Comparison of ENCODE assay signal across 25 cellular contexts in genomic region chr1:26552720-26553119, GRCh38. TPM values are rescaled to one million over a fixed set of nuclear protein-coding genes. Genes with fewer than 3 reads are reported as not detected.
DNase-seq lines count a peak whose midpoint lies in the region; ATAC-seq and TF ChIP-seq lines count a peak whose summit lies in the region.
"Had no signal": no experiment of that assay in that cellular context is flagged by ENCODE, and none has a peak within 500 bp of the region (broad histone marks: within the 10 kb centered on the region; RNA-seq: fewer than 3 reads in every experiment).

No MANE protein-coding gene starts in this region.

- no peaks in the 10 kb centered on the region for H3K9me3 Mint-ChIP-seq in activated CD8-positive, alpha-beta T cell treated with anti-CD3 and anti-CD28 coated beads for 36 hours
- H3K9me3 Mint-ChIP-seq in activated CD8-positive, alpha-beta T cell treated with anti-CD3 and anti-CD28 coated beads, Interleukin-2, amount 10 ng/mL, durations not matched to agents 7 days and 5 days (ENCODE audit: insufficient read depth) = no peaks in the 10 kb centered on the region
- H3K9me3 Mint-ChIP-seq in dendritic cell treated with granulocyte-macrophage colony-stimulating factor and Interleukin-4, amounts not matched to agents 40 ng/mL and 50 ng/mL, for 4 days = no peaks in the 10 kb centered on the region
- H3K9me3 Mint-ChIP-seq: CD4-positive, alpha-beta memory T cell; GM23338; H9 had no signal

- CTCF ChIA-PET in activated CD8-positive, alpha-beta T cell treated with anti-CD3 and anti-CD28 coated beads for 36 hours (lab: Charles Lee) = interaction anchor here (0.7 to 2.3 kb wide), 6 partner anchors 11 to 257 kb away, joined by 3 to 9 read pairs (median 4); no protein-coding TSS in a partner anchor
- CTCF ChIA-PET in activated CD8-positive, alpha-beta T cell treated with anti-CD3 and anti-CD28 coated beads, Interleukin-2, amount 10 ng/mL, durations not matched to agents 7 days and 5 days (lab: Charles Lee) = interaction anchor here (1.2 to 10.3 kb wide), 2 partner anchors 13 to 53 kb away, joined by 3 to 67 read pairs; no protein-coding TSS in a partner anchor

- H3K27me3 ChIP-seq in neutrophil (no peaks in the 10 kb centered on the region), vagina (no peaks in the 10 kb centered on the region)
- H3K27me3 ChIP-seq: BE2C had no signal

- H3K4me3 Mint-ChIP-seq in activated CD8-positive, alpha-beta T cell treated with anti-CD3 and anti-CD28 coated beads for 36 hours = no peak overlapping the region
- no peak overlapping the region for H3K4me3 Mint-ChIP-seq in activated CD8-positive, alpha-beta T cell treated with anti-CD3 and anti-CD28 coated beads, Interleukin-2, amount 10 ng/mL, durations not matched to agents 7 days and 5 days
- H3K4me3 Mint-ChIP-seq in dendritic cell treated with granulocyte-macrophage colony-stimulating factor and Interleukin-4, amounts not matched to agents 40 ng/mL and 50 ng/mL, for 4 days = no peak overlapping the region
- H3K4me3 Mint-ChIP-seq: CD4-positive, alpha-beta memory T cell; GM23338; H9 had no signal

- no peak for TF ChIP-seq CTCF in activated CD8-positive, alpha-beta T cell treated with anti-CD3 and anti-CD28 coated beads for 36 hours (IDR thresholded peaks at IDR 0.05)
- TF ChIP-seq CTCF in LNCaP clone FGC (IDR thresholded peaks at IDR 0.05; ENCODE audit: control insufficient read depth, extremely low read depth, insufficient read depth) (no peak), neutrophil (IDR thresholded peaks at IDR 0.05) (no peak), vagina (IDR thresholded peaks at IDR 0.05) (no peak)

- H3K9me3 ChIP-seq in neutrophil (no peaks in the 10 kb centered on the region), vagina (no peaks in the 10 kb centered on the region)
- H3K9me3 ChIP-seq: BE2C had no signal

- H3K4me1 Mint-ChIP-seq in activated CD8-positive, alpha-beta T cell treated with anti-CD3 and anti-CD28 coated beads for 36 hours (ENCODE audit: low read depth) = peaks cover 39% of the 10 kb centered on the region
- peaks cover 42% of the 10 kb centered on the region for H3K4me1 Mint-ChIP-seq in activated CD8-positive, alpha-beta T cell treated with anti-CD3 and anti-CD28 coated beads, Interleukin-2, amount 10 ng/mL, durations not matched to agents 7 days and 5 days (ENCODE audit: low read depth)
- H3K4me1 Mint-ChIP-seq in dendritic cell treated with granulocyte-macrophage colony-stimulating factor and Interleukin-4, amounts not matched to agents 40 ng/mL and 50 ng/mL, for 4 days (ENCODE audit: low read depth) = peaks cover 79% of the 10 kb centered on the region
- H3K4me1 Mint-ChIP-seq: GM23338, H9 had no signal

- no peak for DNase-seq in activated CD8-positive, alpha-beta T cell treated with anti-CD3 and anti-CD28 coated beads for 36 hours
- DNase-seq in activated CD8-positive, alpha-beta T cell treated with anti-CD3 and anti-CD28 coated beads, Interleukin-2, amount 10 ng/mL, durations not matched to agents 7 days and 5 days = no peak
- peak; percentile 60 for DNase-seq in LNCaP clone FGC (ENCODE audit: low read depth)
- no peak for DNase-seq in vagina (ENCODE audit: extremely low spot score in 2 of 2)
- no peak for DNase-seq in activated CD4-positive, alpha-beta T cell treated with anti-CD3 and anti-CD28 coated beads for 1 hour
- DNase-seq in cardiac septum (ENCODE audit: low spot score) = no peak
- DNase-seq: 8988T; ACHN; BE2C; CD4-positive, alpha-beta memory T cell; COR-L47; DMS53; H9; NCI-H1092; NCI-H1417 treated with DMSO at 0.1 percent for 48 hours; NCI-H1694 treated with DMSO at 0.1 percent for 48 hours; NCI-H2081; NCI-H2227 treated with DMSO at 0.1 percent for 48 hours; NCI-H69; SHP77 had no signal

- H3K36me3 Mint-ChIP-seq in activated CD8-positive, alpha-beta T cell treated with anti-CD3 and anti-CD28 coated beads for 36 hours (ENCODE audit: low read depth) = peaks cover 64% of the 10 kb centered on the region
- H3K36me3 Mint-ChIP-seq in activated CD8-positive, alpha-beta T cell treated with anti-CD3 and anti-CD28 coated beads, Interleukin-2, amount 10 ng/mL, durations not matched to agents 7 days and 5 days (ENCODE audit: low read depth) = peaks cover 66% of the 10 kb centered on the region
- H3K36me3 Mint-ChIP-seq in dendritic cell treated with granulocyte-macrophage colony-stimulating factor and Interleukin-4, amounts not matched to agents 40 ng/mL and 50 ng/mL, for 4 days (ENCODE audit: low read depth) = peaks cover 95% of the 10 kb centered on the region

- H3K4me3 ChIP-seq in LNCaP clone FGC (ENCODE audit: low read depth, low read length) = no peak overlapping the region
- H3K4me3 ChIP-seq in neutrophil (ENCODE audit: low read depth in 1 of 2, low read length in 1 of 2) = no peak overlapping the region
- no peak overlapping the region for H3K4me3 ChIP-seq in vagina
- H3K4me3 ChIP-seq: GM23338 had no signal

- H3K4me1 ChIP-seq in neutrophil (ENCODE audit: control insufficient read depth in 1 of 2, insufficient read depth in 1 of 2, low read depth in 1 of 2, low read length in 1 of 2) = peaks cover 23 to 25% of the 10 kb centered on the region in 2 experiments
- no peaks in the 10 kb centered on the region for H3K4me1 ChIP-seq in vagina
- H3K4me1 ChIP-seq: BE2C had no signal

- H3K36me3 ChIP-seq in neutrophil (peaks cover 99% of the 10 kb centered on the region), vagina (no peaks in the 10 kb centered on the region)
- H3K36me3 ChIP-seq: BE2C had no signal

- no peaks in the 10 kb centered on the region for H3K27me3 Mint-ChIP-seq in activated CD8-positive, alpha-beta T cell treated with anti-CD3 and anti-CD28 coated beads for 36 hours
- H3K27me3 Mint-ChIP-seq in activated CD8-positive, alpha-beta T cell treated with anti-CD3 and anti-CD28 coated beads, Interleukin-2, amount 10 ng/mL, durations not matched to agents 7 days and 5 days (ENCODE audit: low read depth) = no peaks in the 10 kb centered on the region
- no peaks in the 10 kb centered on the region for H3K27me3 Mint-ChIP-seq in dendritic cell treated with granulocyte-macrophage colony-stimulating factor and Interleukin-4, amounts not matched to agents 40 ng/mL and 50 ng/mL, for 4 days
- H3K27me3 Mint-ChIP-seq: CD4-positive, alpha-beta memory T cell had no signal

- H3K27ac Mint-ChIP-seq in activated CD8-positive, alpha-beta T cell treated with anti-CD3 and anti-CD28 coated beads for 36 hours = peak overlapping the region; percentile 2
- no peak overlapping the region for H3K27ac Mint-ChIP-seq in activated CD8-positive, alpha-beta T cell treated with anti-CD3 and anti-CD28 coated beads, Interleukin-2, amount 10 ng/mL, durations not matched to agents 7 days and 5 days
- peak overlapping the region; percentile 55 for H3K27ac Mint-ChIP-seq in dendritic cell treated with granulocyte-macrophage colony-stimulating factor and Interleukin-4, amounts not matched to agents 40 ng/mL and 50 ng/mL, for 4 days
- H3K27ac Mint-ChIP-seq: GM23338, H9 had no signal

- TF ChIP-seq POLR2A in vagina (IDR thresholded peaks at IDR 0.05) = no peak

- POLR2A ChIA-PET in activated CD8-positive, alpha-beta T cell treated with anti-CD3 and anti-CD28 coated beads for 36 hours (lab: Charles Lee) = interaction anchor here (0.6 to 1.0 kb wide), 3 partner anchors 12 to 24 kb away, joined by 3 read pairs; no protein-coding TSS in a partner anchor
- POLR2A ChIA-PET in activated CD8-positive, alpha-beta T cell treated with anti-CD3 and anti-CD28 coated beads, Interleukin-2, amount 10 ng/mL, durations not matched to agents 7 days and 5 days (lab: Charles Lee) = no interaction called here

- ATAC-seq in activated CD8-positive, alpha-beta T cell treated with anti-CD3 and anti-CD28 coated beads for 36 hours = no peak
- no peak for ATAC-seq in activated CD8-positive, alpha-beta T cell treated with anti-CD3 and anti-CD28 coated beads, Interleukin-2, amount 10 ng/mL, durations not matched to agents 7 days and 5 days
- ATAC-seq: GM23338, Panc1 had no signal

- H3K27ac ChIP-seq in neutrophil (peak overlapping the region; percentile 43), vagina (no peak overlapping the region)
- H3K27ac ChIP-seq: RWPE1 had no signal

- intact Hi-C loops in activated CD8-positive, alpha-beta T cell treated with anti-CD3 and anti-CD28 coated beads for 36 hours (cut with micrococcal nuclease) = no loop called here
- intact Hi-C loops in dendritic cell treated with granulocyte-macrophage colony-stimulating factor and Interleukin-4, amounts not matched to agents 40 ng/mL and 50 ng/mL, for 4 days (cut with micrococcal nuclease) = no loop called here
- intact Hi-C loops in vagina (cut with DNase I) = no loop called here
- intact Hi-C loops in cardiac septum (cut with DNase I) = no loop called here

RNA-seq across cellular contexts. Expression of gene RPS6KA1, which starts 23.2 kb away (rescaled TPM):
- 100 to 1,000 TPM; 139 TPM for total RNA-seq in activated CD8-positive, alpha-beta T cell treated with anti-CD3 and anti-CD28 coated beads for 36 hours
- total RNA-seq in activated CD8-positive, alpha-beta T cell treated with anti-CD3 and anti-CD28 coated beads, Interleukin-2, amount 10 ng/mL, durations not matched to agents 7 days and 5 days = 100 to 1,000 TPM; 179 to 193 TPM
- total RNA-seq in vagina (22.8 TPM), cardiac septum (3.3 TPM)
